15 cellular contexts compared by ENCODE assay signal in genomic region chr3:103006541-103006940, GRCh38.
"Had no signal": no experiment of that assay in that cellular context is flagged by ENCODE, and none has a peak within 500 bp of the region (broad histone marks: within the 10 kb centered on the region; RNA-seq: fewer than 3 reads in every experiment).

No MANE protein-coding gene starts in this region.

- H3K9me3 ChIP-seq: ovary, right lobe of liver had no signal

- H3K4me3 Mint-ChIP-seq: naive thymus-derived CD4-positive, alpha-beta T cell; neural crest cell; type B pancreatic cell had no signal

- DNase-seq: cortex of kidney; dorsolateral prefrontal cortex; effector CD8-positive, alpha-beta T cell; foreskin melanocyte; head of caudate nucleus; kidney glomerular epithelial cell; mammary epithelial cell; naive thymus-derived CD4-positive, alpha-beta T cell; ovary; right lobe of liver; stimulated activated naive CD4-positive, alpha-beta T cell had no signal

- H3K27ac ChIP-seq: dorsolateral prefrontal cortex, hepatocyte, ovary, right lobe of liver had no signal

- H3K4me1 Mint-ChIP-seq: naive thymus-derived CD4-positive, alpha-beta T cell; neural crest cell had no signal

- H3K36me3 ChIP-seq: ovary, right lobe of liver had no signal

- ATAC-seq: left lobe of liver; naive thymus-derived CD4-positive, alpha-beta T cell; right lobe of liver had no signal

- H3K4me3 ChIP-seq: dorsolateral prefrontal cortex, hepatocyte, ovary, right lobe of liver had no signal

- H3K4me1 ChIP-seq: right lobe of liver had no signal

- H3K27me3 ChIP-seq: dorsolateral prefrontal cortex, hepatocyte, ovary, right lobe of liver had no signal

- H3K27me3 Mint-ChIP-seq: type B pancreatic cell had no signal

- H3K36me3 Mint-ChIP-seq: naive thymus-derived CD4-positive, alpha-beta T cell; type B pancreatic cell had no signal

- H3K27ac Mint-ChIP-seq: type B pancreatic cell had no signal
